In the genomic region with DNA sequence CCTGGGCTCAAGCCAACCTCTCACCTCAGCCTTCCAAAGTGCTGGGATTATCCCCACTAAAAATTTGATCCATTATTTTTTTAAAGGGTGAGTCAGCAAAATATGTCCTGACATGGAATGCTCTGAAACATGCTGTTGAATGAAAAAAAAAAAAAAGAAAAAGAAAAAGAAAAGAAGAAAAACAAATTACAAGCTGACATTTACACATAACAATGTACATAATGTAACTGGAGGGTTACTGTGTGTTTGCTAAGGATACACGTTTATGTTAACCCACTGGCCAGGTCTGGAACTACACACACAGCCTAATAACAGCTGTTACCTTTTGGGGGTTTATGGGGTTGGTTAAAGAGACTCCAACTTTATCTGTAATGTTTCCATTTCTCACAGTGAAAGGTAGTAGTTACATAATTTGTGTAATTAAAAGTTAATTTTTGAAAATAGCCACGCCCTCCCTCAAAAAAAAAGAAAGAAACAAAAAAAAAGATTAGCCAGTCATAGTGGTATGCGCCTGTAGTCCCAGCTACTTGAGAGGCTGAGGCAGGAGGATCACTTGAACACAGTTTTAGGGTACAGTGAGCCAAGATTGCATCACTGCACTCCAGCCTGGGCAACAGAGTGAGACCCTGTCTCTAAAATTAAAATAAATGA, we compare ENCODE assay signal across 12 cellular contexts. TPM values are rescaled to one million over a fixed set of nuclear protein-coding genes. Genes with fewer than 3 reads are reported as not detected.
A peak's percentile ranks its signal among the peaks of the same experiment; 100 is the strongest.
DNase-seq lines count a peak whose midpoint lies in the region; ATAC-seq, FAIRE-seq and TF ChIP-seq lines count a peak whose summit lies in the region.
"Had no signal": no experiment of that assay in that cellular context is flagged by ENCODE, and none has a peak within 500 bp of the region (broad histone marks: within the 10 kb centered on the region; RNA-seq: fewer than 3 reads in every experiment).

No MANE protein-coding gene starts in this region.

- peak; percentile 43 for ATAC-seq in central memory CD8-positive, alpha-beta T cell (replicated peaks; ENCODE audit: extremely low read depth, poor library complexity, severe bottlenecking)
- no peak for ATAC-seq in activated CD4-positive, alpha-beta T cell treated with anti-CD3 and anti-CD28 coated beads for 36 hours

- peaks cover 10% of the 10 kb centered on the region for H3K27me3 Mint-ChIP-seq in central memory CD8-positive, alpha-beta T cell
- peaks cover 8% of the 10 kb centered on the region for H3K27me3 Mint-ChIP-seq in nephron (ENCODE audit: low read depth)
- peaks cover 11% of the 10 kb centered on the region for H3K27me3 Mint-ChIP-seq in activated CD4-positive, alpha-beta T cell treated with anti-CD3 and anti-CD28 coated beads for 36 hours
- peaks cover 12% of the 10 kb centered on the region for H3K27me3 Mint-ChIP-seq in activated T-helper 1 cell treated with anti-CD3 and anti-CD28 coated beads, Interleukin-12 subunit alpha, Interleukin-12 subunit beta, Interleukin-2, Interleukin-4 antibody, amounts not matched to agents 30 ng/mL and 10 ng/mL and 1 ng/mL, durations not matched to agents 14 hours and 24 hours and 36 hours (ENCODE audit: insufficient read depth)

- no peaks in the 10 kb centered on the region for H3K36me3 Mint-ChIP-seq in central memory CD8-positive, alpha-beta T cell (ENCODE audit: insufficient read depth)
- H3K36me3 Mint-ChIP-seq in nephron (ENCODE audit: low read depth), result no peaks in the 10 kb centered on the region
- H3K36me3 Mint-ChIP-seq in activated CD4-positive, alpha-beta T cell treated with anti-CD3 and anti-CD28 coated beads for 36 hours (ENCODE audit: low read depth), result no peaks in the 10 kb centered on the region
- no peaks in the 10 kb centered on the region for H3K36me3 Mint-ChIP-seq in activated T-helper 1 cell treated with anti-CD3 and anti-CD28 coated beads, Interleukin-12 subunit alpha, Interleukin-12 subunit beta, Interleukin-2, Interleukin-4 antibody, amounts not matched to agents 30 ng/mL and 10 ng/mL and 1 ng/mL, durations not matched to agents 14 hours and 24 hours and 36 hours (ENCODE audit: low read depth)

- POLR2A ChIA-PET in activated CD4-positive, alpha-beta T cell treated with anti-CD3 and anti-CD28 coated beads for 36 hours (lab: Charles Lee), result interaction anchor here (0.7 kb wide), 1 partner anchor 12 kb away, joined by 4 read pairs; no protein-coding TSS in a partner anchor

- peak; percentile 74 for FAIRE-seq in G401.6 (lab: Jason Lieb, UNC)
- FAIRE-seq: HTR-8/SVneo had no signal

- H3K9me3 Mint-ChIP-seq in central memory CD8-positive, alpha-beta T cell, result no peaks in the 10 kb centered on the region
- H3K9me3 Mint-ChIP-seq in nephron, result no peaks in the 10 kb centered on the region
- H3K9me3 Mint-ChIP-seq in activated CD4-positive, alpha-beta T cell treated with anti-CD3 and anti-CD28 coated beads for 36 hours (ENCODE audit: low read depth), result no peaks in the 10 kb centered on the region
- no peaks in the 10 kb centered on the region for H3K9me3 Mint-ChIP-seq in activated T-helper 1 cell treated with anti-CD3 and anti-CD28 coated beads, Interleukin-12 subunit alpha, Interleukin-12 subunit beta, Interleukin-2, Interleukin-4 antibody, amounts not matched to agents 30 ng/mL and 10 ng/mL and 1 ng/mL, durations not matched to agents 14 hours and 24 hours and 36 hours
- H3K9me3 Mint-ChIP-seq: stimulated activated naive CD8-positive, alpha-beta T cell treated with anti-CD3 and anti-CD28 coated beads, Interleukin-15, Interleukin-2, amounts not matched to agents 100 ng/mL and 50 ng/mL, for 24 hours had no signal

- intact Hi-C loops in activated CD4-positive, alpha-beta T cell treated with anti-CD3 and anti-CD28 coated beads for 36 hours (cut with DNase I, micrococcal nuclease), result no loop called here
- intact Hi-C loops in activated T-helper 1 cell treated with anti-CD3 and anti-CD28 coated beads, Interleukin-12 subunit alpha, Interleukin-12 subunit beta, Interleukin-2, Interleukin-4 antibody, amounts not matched to agents 30 ng/mL and 10 ng/mL and 1 ng/mL, durations not matched to agents 14 hours and 24 hours and 36 hours (cut with micrococcal nuclease), result no loop called here

- CTCF ChIA-PET in activated CD4-positive, alpha-beta T cell treated with anti-CD3 and anti-CD28 coated beads for 36 hours (lab: Charles Lee), result interaction anchor here (0.5 to 2.2 kb wide), 5 partner anchors 13 to 972 kb away, joined by 3 to 7 read pairs (median 4); no protein-coding TSS in a partner anchor

- no peak overlapping the region for H3K4me3 Mint-ChIP-seq in central memory CD8-positive, alpha-beta T cell
- H3K4me3 Mint-ChIP-seq in nephron, result no peak overlapping the region
- no peak overlapping the region for H3K4me3 Mint-ChIP-seq in activated CD4-positive, alpha-beta T cell treated with anti-CD3 and anti-CD28 coated beads for 36 hours
- no peak overlapping the region for H3K4me3 Mint-ChIP-seq in activated T-helper 1 cell treated with anti-CD3 and anti-CD28 coated beads, Interleukin-12 subunit alpha, Interleukin-12 subunit beta, Interleukin-2, Interleukin-4 antibody, amounts not matched to agents 30 ng/mL and 10 ng/mL and 1 ng/mL, durations not matched to agents 14 hours and 24 hours and 36 hours
- H3K4me3 Mint-ChIP-seq: stimulated activated naive CD8-positive, alpha-beta T cell treated with anti-CD3 and anti-CD28 coated beads, Interleukin-15, Interleukin-2, amounts not matched to agents 100 ng/mL and 50 ng/mL, for 24 hours had no signal

- DNase-seq in Kasumi-1 (lab: John Stamatoyannopoulos, UW) (peak; percentile 6 to 31), superior temporal gyrus (ENCODE audit: extremely low spot score) (no peak), NCI-H1930 (lab: John Stamatoyannopoulos, UW) (no peak)
- no peak for DNase-seq in central memory CD8-positive, alpha-beta T cell (ENCODE audit: low spot score in 2 of 2)
- no peak for DNase-seq in activated CD4-positive, alpha-beta T cell treated with anti-CD3 and anti-CD28 coated beads for 36 hours
- DNase-seq in activated T-helper 1 cell treated with anti-CD3 and anti-CD28 coated beads, Interleukin-12 subunit alpha, Interleukin-12 subunit beta, Interleukin-2, Interleukin-4 antibody, amounts not matched to agents 30 ng/mL and 10 ng/mL and 1 ng/mL, durations not matched to agents 14 hours and 24 hours and 36 hours (ENCODE audit: low spot score), result no peak
- DNase-seq: activated CD4-positive, alpha-beta T cell treated with anti-CD3 and anti-CD28 coated beads for 4 hours had no signal

- no peak overlapping the region for H3K27ac Mint-ChIP-seq in central memory CD8-positive, alpha-beta T cell (ENCODE audit: low read depth)
- H3K27ac Mint-ChIP-seq in nephron, result no peak overlapping the region
- H3K27ac Mint-ChIP-seq in activated CD4-positive, alpha-beta T cell treated with anti-CD3 and anti-CD28 coated beads for 36 hours, result no peak overlapping the region
- H3K27ac Mint-ChIP-seq in activated T-helper 1 cell treated with anti-CD3 and anti-CD28 coated beads, Interleukin-12 subunit alpha, Interleukin-12 subunit beta, Interleukin-2, Interleukin-4 antibody, amounts not matched to agents 30 ng/mL and 10 ng/mL and 1 ng/mL, durations not matched to agents 14 hours and 24 hours and 36 hours, result no peak overlapping the region
- H3K27ac Mint-ChIP-seq: stimulated activated naive CD8-positive, alpha-beta T cell treated with anti-CD3 and anti-CD28 coated beads, Interleukin-15, Interleukin-2, amounts not matched to agents 100 ng/mL and 50 ng/mL, for 24 hours had no signal

- peak; percentile 28 to 32 (median 29) for TF ChIP-seq CTCF in nephron (IDR thresholded peaks at IDR 0.05; ENCODE audit: unreplicated experiment in 3 of 3)

- no peaks in the 10 kb centered on the region for H3K4me1 Mint-ChIP-seq in central memory CD8-positive, alpha-beta T cell
- H3K4me1 Mint-ChIP-seq in nephron, result no peaks in the 10 kb centered on the region
- H3K4me1 Mint-ChIP-seq in activated CD4-positive, alpha-beta T cell treated with anti-CD3 and anti-CD28 coated beads for 36 hours, result no peaks in the 10 kb centered on the region
- no peaks in the 10 kb centered on the region for H3K4me1 Mint-ChIP-seq in activated T-helper 1 cell treated with anti-CD3 and anti-CD28 coated beads, Interleukin-12 subunit alpha, Interleukin-12 subunit beta, Interleukin-2, Interleukin-4 antibody, amounts not matched to agents 30 ng/mL and 10 ng/mL and 1 ng/mL, durations not matched to agents 14 hours and 24 hours and 36 hours (ENCODE audit: low read depth)

RNA-seq across cellular contexts. Expression of a gene that starts 3.1 kb away (rescaled TPM):
- under 1 TPM; 0.14 to 0.30 TPM for total RNA-seq in activated CD4-positive, alpha-beta T cell treated with anti-CD3 and anti-CD28 coated beads for 36 hours
- 0.10 TPM in 1 of 2 replicates, not detected in the other for total RNA-seq in activated T-helper 1 cell treated with anti-CD3 and anti-CD28 coated beads, Interleukin-12 subunit alpha, Interleukin-12 subunit beta, Interleukin-2, Interleukin-4 antibody, amounts not matched to agents 30 ng/mL and 10 ng/mL and 1 ng/mL, durations not matched to agents 14 hours and 24 hours and 36 hours
- total RNA-seq: skeletal muscle tissue had no signal

RNA-seq across cellular contexts. Expression of a gene that starts 22.0 kb away (rescaled TPM):
- total RNA-seq in activated CD4-positive, alpha-beta T cell treated with anti-CD3 and anti-CD28 coated beads for 36 hours, result 1 to 10 TPM; 2.9 to 4.6 TPM
- total RNA-seq in activated T-helper 1 cell treated with anti-CD3 and anti-CD28 coated beads, Interleukin-12 subunit alpha, Interleukin-12 subunit beta, Interleukin-2, Interleukin-4 antibody, amounts not matched to agents 30 ng/mL and 10 ng/mL and 1 ng/mL, durations not matched to agents 14 hours and 24 hours and 36 hours, result 4.6 and 6.6 TPM in 2 replicates

RNA-seq across cellular contexts. Expression of a gene that starts 41.6 kb away (rescaled TPM):
- under 1 TPM; 0.09 to 0.12 TPM for total RNA-seq in activated CD4-positive, alpha-beta T cell treated with anti-CD3 and anti-CD28 coated beads for 36 hours
- total RNA-seq in activated T-helper 1 cell treated with anti-CD3 and anti-CD28 coated beads, Interleukin-12 subunit alpha, Interleukin-12 subunit beta, Interleukin-2, Interleukin-4 antibody, amounts not matched to agents 30 ng/mL and 10 ng/mL and 1 ng/mL, durations not matched to agents 14 hours and 24 hours and 36 hours, result 0.44 and 0.67 TPM in 2 replicates

Comparison
In these comparisons a context has a peak if more than half of its experiments do, and no peak if none do; other contexts are left out.
1. DNase-seq: peak in Kasumi-1 (2 of 2); none in central memory CD8-positive, alpha-beta T cell (0 of 2), activated CD4-positive, alpha-beta T cell treated with anti-CD3 and anti-CD28 coated beads for 36 hours (single experiment), superior temporal gyrus (single experiment), NCI-H1930 (0 of 2) and activated T-helper 1 cell treated with anti-CD3 and anti-CD28 coated beads, Interleukin-12 subunit alpha, Interleukin-12 subunit beta, Interleukin-2, Interleukin-4 antibody, amounts not matched to agents 30 ng/mL and 10 ng/mL and 1 ng/mL, durations not matched to agents 14 hours and 24 hours and 36 hours (single experiment).